In the genomic region with DNA sequence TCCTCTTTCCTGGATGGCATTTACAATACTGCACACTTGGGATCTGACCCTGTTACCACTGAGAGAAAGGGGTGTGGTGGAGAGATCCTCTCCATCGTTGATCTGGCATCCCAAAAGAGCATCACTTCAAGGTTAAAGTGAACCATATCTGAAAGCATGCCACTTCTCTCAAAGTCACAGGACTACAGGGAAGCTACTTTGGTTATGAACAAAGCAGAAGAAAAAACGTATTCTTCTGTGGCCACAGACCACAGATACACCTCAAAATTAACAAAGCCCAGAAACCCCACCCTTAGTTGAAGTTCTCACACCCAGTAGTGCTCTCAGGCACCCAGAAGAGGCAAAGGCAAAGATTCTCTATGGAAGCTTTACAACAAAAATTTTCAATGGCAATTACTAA, we compare ENCODE assay signal across 10 cellular contexts.
DNase-seq lines count a peak whose midpoint lies in the region; ATAC-seq and TF ChIP-seq lines count a peak whose summit lies in the region.
"Had no signal": no experiment of that assay in that cellular context is flagged by ENCODE, and none has a peak within 500 bp of the region (broad histone marks: within the 10 kb centered on the region; RNA-seq: fewer than 3 reads in every experiment).

No MANE protein-coding gene starts in this region.

- H3K4me3 Mint-ChIP-seq in activated CD4-positive, alpha-beta T cell treated with anti-CD3 and anti-CD28 coated beads, Interleukin-2, amount 10 ng/mL, durations not matched to agents 24 days and 14 days: peak overlapping the region; percentile 41
- no peak overlapping the region for H3K4me3 Mint-ChIP-seq in stimulated activated memory B cell treated with anti-CD40 and anti-IgM and Interleukin-4, amounts not matched to agents 10 μg/mL and 1 μg/mL and 100 μg/mL, for 72 hours
- no peak overlapping the region for H3K4me3 Mint-ChIP-seq in Caco-2 (ENCODE audit: unreplicated experiment)

- H3K4me1 Mint-ChIP-seq in activated CD4-positive, alpha-beta T cell treated with anti-CD3 and anti-CD28 coated beads, Interleukin-2, amount 10 ng/mL, durations not matched to agents 24 days and 14 days: peaks cover 26% of the 10 kb centered on the region
- H3K4me1 Mint-ChIP-seq in stimulated activated memory B cell treated with anti-CD40 and anti-IgM and Interleukin-4, amounts not matched to agents 10 μg/mL and 1 μg/mL and 100 μg/mL, for 72 hours: peaks cover 30% of the 10 kb centered on the region
- no peaks in the 10 kb centered on the region for H3K4me1 Mint-ChIP-seq in Caco-2 (ENCODE audit: low read depth, unreplicated experiment)

- peak; percentile 78 for DNase-seq in activated CD4-positive, alpha-beta T cell treated with anti-CD3 and anti-CD28 coated beads, Interleukin-2, amount 10 ng/mL, durations not matched to agents 24 days and 14 days
- no peak for DNase-seq in activated CD4-positive, alpha-beta T cell treated with anti-CD3 and anti-CD28 coated beads for 4 hours
- DNase-seq in Caco-2 (no peak), ascending aorta (ENCODE audit: low spot score in 2 of 2) (no peak)
- DNase-seq in effector memory CD4-positive, alpha-beta T cell: no peak
- DNase-seq: amniotic stem cell, NCI-H2029 had no signal

- no TSS peak for BruUV-seq in Caco-2 (replicated peaks; lab: Mats Ljungman, UMichigan)

- H3K27me3 ChIP-seq in Caco-2 (replicated peaks; ENCODE audit: control insufficient read depth, insufficient read depth, low read length) (no peaks in the 10 kb centered on the region), ascending aorta (no peaks in the 10 kb centered on the region)
- no peaks in the 10 kb centered on the region for H3K27me3 ChIP-seq in effector memory CD4-positive, alpha-beta T cell (replicated peaks; ENCODE audit: control insufficient read depth, insufficient read depth, low read length, poor library complexity, severe bottlenecking)

- TF ChIP-seq CTCF in Caco-2 (IDR thresholded peaks at IDR 0.05; ENCODE audit: insufficient read depth in 1 of 2, low read depth in 1 of 2, low read length in 1 of 2, severe bottlenecking in 1 of 2, unreplicated experiment in 1 of 2) (no peak), ascending aorta (IDR thresholded peaks at IDR 0.05) (no peak)

- H3K27ac Mint-ChIP-seq in activated CD4-positive, alpha-beta T cell treated with anti-CD3 and anti-CD28 coated beads, Interleukin-2, amount 10 ng/mL, durations not matched to agents 24 days and 14 days: no peak overlapping the region
- H3K27ac Mint-ChIP-seq in stimulated activated memory B cell treated with anti-CD40 and anti-IgM and Interleukin-4, amounts not matched to agents 10 μg/mL and 1 μg/mL and 100 μg/mL, for 72 hours: peak overlapping the region; percentile 79
- no peak overlapping the region for H3K27ac Mint-ChIP-seq in Caco-2 (ENCODE audit: unreplicated experiment)

- CTCF ChIA-PET in Caco-2 (lab: Charles Lee): no interaction called here

- H3K9me3 Mint-ChIP-seq in activated CD4-positive, alpha-beta T cell treated with anti-CD3 and anti-CD28 coated beads, Interleukin-2, amount 10 ng/mL, durations not matched to agents 24 days and 14 days: no peaks in the 10 kb centered on the region
- no peaks in the 10 kb centered on the region for H3K9me3 Mint-ChIP-seq in stimulated activated memory B cell treated with anti-CD40 and anti-IgM and Interleukin-4, amounts not matched to agents 10 μg/mL and 1 μg/mL and 100 μg/mL, for 72 hours
- H3K9me3 Mint-ChIP-seq in Caco-2 (ENCODE audit: unreplicated experiment): no peaks in the 10 kb centered on the region

- H3K36me3 Mint-ChIP-seq in activated CD4-positive, alpha-beta T cell treated with anti-CD3 and anti-CD28 coated beads, Interleukin-2, amount 10 ng/mL, durations not matched to agents 24 days and 14 days (ENCODE audit: low read depth): peaks cover 23% of the 10 kb centered on the region
- H3K36me3 Mint-ChIP-seq in stimulated activated memory B cell treated with anti-CD40 and anti-IgM and Interleukin-4, amounts not matched to agents 10 μg/mL and 1 μg/mL and 100 μg/mL, for 72 hours: peaks cover 29% of the 10 kb centered on the region
- H3K36me3 Mint-ChIP-seq in Caco-2 (ENCODE audit: insufficient read depth, unreplicated experiment): no peaks in the 10 kb centered on the region

- H3K4me3 ChIP-seq in Caco-2 (ENCODE audit: low read depth, low read length) (no peak overlapping the region), ascending aorta (no peak overlapping the region)
- no peak overlapping the region for H3K4me3 ChIP-seq in effector memory CD4-positive, alpha-beta T cell (ENCODE audit: insufficient read depth, low read depth, low read length, poor library complexity, severe bottlenecking)

- no peaks in the 10 kb centered on the region for H3K27me3 Mint-ChIP-seq in activated CD4-positive, alpha-beta T cell treated with anti-CD3 and anti-CD28 coated beads, Interleukin-2, amount 10 ng/mL, durations not matched to agents 24 days and 14 days
- no peaks in the 10 kb centered on the region for H3K27me3 Mint-ChIP-seq in stimulated activated memory B cell treated with anti-CD40 and anti-IgM and Interleukin-4, amounts not matched to agents 10 μg/mL and 1 μg/mL and 100 μg/mL, for 72 hours
- no peaks in the 10 kb centered on the region for H3K27me3 Mint-ChIP-seq in Caco-2 (ENCODE audit: insufficient read depth, unreplicated experiment)

- intact Hi-C loops in activated CD4-positive, alpha-beta T cell treated with anti-CD3 and anti-CD28 coated beads, Interleukin-2, amount 10 ng/mL, durations not matched to agents 24 days and 14 days (cut with micrococcal nuclease): no loop called here
- intact Hi-C loops in Caco-2 (cut with micrococcal nuclease; ENCODE audit: unreplicated experiment) (no loop called here), ascending aorta (cut with DNase I) (no loop called here)

- ATAC-seq in HG02588 (IDR thresholded peaks at IDR 0.05; ENCODE audit: unreplicated experiment): peak; percentile 68
- ATAC-seq in HG03571 (IDR thresholded peaks at IDR 0.05; ENCODE audit: unreplicated experiment): peak; percentile 57
- peak; percentile 80 for ATAC-seq in stimulated activated memory B cell treated with anti-CD40 and anti-IgM and Interleukin-4, amounts not matched to agents 10 μg/mL and 1 μg/mL and 100 μg/mL, for 72 hours

- no peak overlapping the region for H3K27ac ChIP-seq in ascending aorta
- H3K27ac ChIP-seq in effector memory CD4-positive, alpha-beta T cell (ENCODE audit: insufficient read depth, low read length, poor library complexity, severe bottlenecking): no peak overlapping the region

- POLR2A ChIA-PET in Caco-2 (lab: Charles Lee): no interaction called here

- H3K36me3 ChIP-seq in Caco-2 (ENCODE audit: control insufficient read depth, insufficient read depth, low read length) (no peaks in the 10 kb centered on the region), ascending aorta (no peaks in the 10 kb centered on the region)
- H3K36me3 ChIP-seq in effector memory CD4-positive, alpha-beta T cell (ENCODE audit: control insufficient read depth, insufficient read depth, low read length): no peaks in the 10 kb centered on the region

- H3K9me3 ChIP-seq in Caco-2 (no peaks in the 10 kb centered on the region), ascending aorta (no peaks in the 10 kb centered on the region)
- no peaks in the 10 kb centered on the region for H3K9me3 ChIP-seq in effector memory CD4-positive, alpha-beta T cell (ENCODE audit: control insufficient read depth, low read length)

- H3K4me1 ChIP-seq in Caco-2 (no peaks in the 10 kb centered on the region), ascending aorta (no peaks in the 10 kb centered on the region)
- H3K4me1 ChIP-seq in effector memory CD4-positive, alpha-beta T cell (ENCODE audit: control insufficient read depth, insufficient read depth, low read length, poor library complexity, severe bottlenecking): no peaks in the 10 kb centered on the region
